2 cellular contexts compared by ENCODE assay signal in the genomic region with DNA sequence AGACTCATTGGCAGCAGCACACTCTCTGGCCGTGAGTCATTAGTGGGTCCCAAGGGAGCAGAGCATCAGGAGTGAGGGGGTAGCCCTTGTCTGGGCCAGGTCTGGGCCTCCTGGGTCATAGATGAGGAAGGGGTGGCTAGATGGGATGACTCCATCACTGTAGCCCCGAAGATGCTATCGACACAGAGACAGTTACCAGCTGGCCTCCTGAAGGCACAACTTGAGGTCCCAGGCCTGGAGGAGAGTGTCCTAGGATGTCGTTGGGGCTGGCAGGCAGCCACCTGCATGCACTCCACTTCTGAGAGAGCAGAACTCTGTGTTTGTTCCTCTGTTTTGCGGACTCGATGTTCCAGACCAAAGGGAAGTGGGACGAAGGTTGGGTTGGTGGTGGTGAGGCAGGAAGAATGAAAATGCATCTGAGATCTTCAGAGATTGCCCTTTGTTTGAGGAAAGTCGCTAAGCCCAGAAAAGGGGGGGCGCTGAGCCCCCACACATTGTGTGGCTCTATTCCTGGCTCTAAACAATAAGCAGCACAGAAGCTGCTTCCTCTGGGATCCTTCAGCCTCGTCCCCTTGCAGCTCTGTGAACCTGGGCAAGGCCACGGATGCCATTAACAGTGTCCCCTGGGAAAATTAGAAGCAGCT.
TF ChIP-seq lines count a peak whose summit lies in the region.

No MANE protein-coding gene starts in this region.

TF ChIP-seq in liver, 16 proteins besides CTCF, POLR2A, EP300 and RAD21:
- TF ChIP-seq, protein P1, sequence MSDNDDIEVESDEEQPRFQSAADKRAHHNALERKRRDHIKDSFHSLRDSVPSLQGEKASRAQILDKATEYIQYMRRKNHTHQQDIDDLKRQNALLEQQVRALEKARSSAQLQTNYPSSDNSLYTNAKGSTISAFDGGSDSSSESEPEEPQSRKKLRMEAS (IDR thresholded peaks at IDR 0.05): no peak
- TF ChIP-seq, protein P2, sequence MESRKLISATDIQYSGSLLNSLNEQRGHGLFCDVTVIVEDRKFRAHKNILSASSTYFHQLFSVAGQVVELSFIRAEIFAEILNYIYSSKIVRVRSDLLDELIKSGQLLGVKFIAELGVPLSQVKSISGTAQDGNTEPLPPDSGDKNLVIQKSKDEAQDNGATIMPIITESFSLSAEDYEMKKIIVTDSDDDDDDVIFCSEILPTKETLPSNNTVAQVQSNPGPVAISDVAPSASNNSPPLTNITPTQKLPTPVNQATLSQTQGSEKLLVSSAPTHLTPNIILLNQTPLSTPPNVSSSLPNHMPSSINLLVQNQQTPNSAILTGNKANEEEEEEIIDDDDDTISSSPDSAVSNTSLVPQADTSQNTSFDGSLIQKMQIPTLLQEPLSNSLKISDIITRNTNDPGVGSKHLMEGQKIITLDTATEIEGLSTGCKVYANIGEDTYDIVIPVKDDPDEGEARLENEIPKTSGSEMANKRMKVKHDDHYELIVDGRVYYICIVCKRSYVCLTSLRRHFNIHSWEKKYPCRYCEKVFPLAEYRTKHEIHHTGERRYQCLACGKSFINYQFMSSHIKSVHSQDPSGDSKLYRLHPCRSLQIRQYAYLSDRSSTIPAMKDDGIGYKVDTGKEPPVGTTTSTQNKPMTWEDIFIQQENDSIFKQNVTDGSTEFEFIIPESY (IDR thresholded peaks at IDR 0.05): no peak
- peak; percentile 65 for TF ChIP-seq NR2F2 (IDR thresholded peaks at IDR 0.05)
- TF ChIP-seq RXRA (IDR thresholded peaks at IDR 0.05): peak; percentile 34 to 47
- no peak for TF ChIP-seq YY1 (IDR thresholded peaks at IDR 0.05)
- TF ChIP-seq GABPA (IDR thresholded peaks at IDR 0.05 in 1 of 2, conservative IDR thresholded peaks at IDR 0.05 in 1 of 2): no peak
- no peak for TF ChIP-seq TAF1 (conservative IDR thresholded peaks at IDR 0.05)
- TF ChIP-seq REST (IDR thresholded peaks at IDR 0.05): no peak
- TF ChIP-seq SP1 (IDR thresholded peaks at IDR 0.05): peak; percentile 74
- no peak for TF ChIP-seq HNF4A (conservative IDR thresholded peaks at IDR 0.05)
- TF ChIP-seq, protein P3, sequence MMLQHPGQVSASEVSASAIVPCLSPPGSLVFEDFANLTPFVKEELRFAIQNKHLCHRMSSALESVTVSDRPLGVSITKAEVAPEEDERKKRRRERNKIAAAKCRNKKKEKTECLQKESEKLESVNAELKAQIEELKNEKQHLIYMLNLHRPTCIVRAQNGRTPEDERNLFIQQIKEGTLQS (IDR thresholded peaks at IDR 0.05): no peak

TF ChIP-seq in HepG2, 621 proteins besides CTCF, POLR2A, EP300 and RAD21:
- TF ChIP-seq SNAI1 (CRISPR knock-in tag; IDR thresholded peaks at IDR 0.05; ENCODE audit: borderline replicate concordance): no peak
- no peak for TF ChIP-seq DNMT3B (CRISPR knock-in tag; conservative IDR thresholded peaks at IDR 0.05)
